ENCODE assay signal across 8 cellular contexts in the genomic region with DNA sequence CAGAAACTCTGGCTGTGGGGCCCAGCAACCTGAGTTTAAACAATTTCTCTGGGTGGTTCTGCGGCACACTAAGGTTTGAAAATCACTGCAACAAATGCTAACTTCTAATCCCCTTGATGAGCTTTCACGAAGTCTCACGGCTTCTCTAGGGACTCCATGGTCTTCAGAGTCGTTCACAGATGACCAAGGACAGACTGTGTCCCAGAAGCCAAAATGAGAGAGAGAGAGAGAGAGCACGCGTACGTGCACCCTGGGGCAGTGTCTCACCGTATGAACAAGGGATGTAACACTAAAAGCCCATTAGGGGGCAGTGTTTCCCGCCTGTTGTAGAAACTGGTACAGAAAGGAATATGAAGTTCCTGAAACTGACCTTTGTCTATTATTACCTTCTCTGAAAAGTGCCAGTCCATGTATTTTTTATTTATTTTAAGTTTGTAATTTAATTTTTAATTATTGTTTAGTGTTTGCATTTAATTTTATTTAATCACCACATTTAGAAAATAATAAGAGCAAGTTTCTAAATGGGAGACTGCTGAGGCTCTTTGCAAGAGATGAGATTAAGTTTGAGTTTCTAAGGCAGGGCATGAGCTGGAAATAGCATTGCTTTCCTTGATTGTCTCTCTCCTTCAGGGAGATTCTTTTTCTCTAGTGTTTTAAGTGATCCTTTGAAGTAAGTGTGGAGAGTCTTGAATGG. TPM values are rescaled to one million over a fixed set of nuclear protein-coding genes. Genes with fewer than 3 reads are reported as not detected.
A peak's percentile ranks its signal among the peaks of the same experiment; 100 is the strongest.
DNase-seq lines count a peak whose midpoint lies in the region; ATAC-seq, FAIRE-seq and TF ChIP-seq lines count a peak whose summit lies in the region.

No MANE protein-coding gene starts in this region.

- peaks cover 39% of the 10 kb centered on the region for H3K4me1 ChIP-seq in osteoblast (ENCODE audit: insufficient read depth, low read length)
- peaks cover 28% of the 10 kb centered on the region for H3K4me1 ChIP-seq in upper lobe of right lung

- H3K27ac ChIP-seq in osteoblast (ENCODE audit: low read depth, low read length) (peak overlapping the region; percentile 92), upper lobe of right lung (no peak overlapping the region)

- no peak overlapping the region for H2AFZ ChIP-seq in osteoblast (ENCODE audit: low read length)

- intact Hi-C loops in upper lobe of right lung (cut with DNase I) = no loop called here

- H3K27me3 ChIP-seq in osteoblast (ENCODE audit: insufficient read depth, low read length) (no peaks in the 10 kb centered on the region), upper lobe of right lung (no peaks in the 10 kb centered on the region)

- DNase-seq in D721Med (ENCODE audit: insufficient read length, low spot score) (no peak), Kasumi-1 (lab: John Stamatoyannopoulos, UW) (peak; percentile 16 to 56), RPMI7951 (ENCODE audit: low read depth) (peak; percentile 78), foreskin fibroblast (peak; percentile 66 to 90), osteoblast (ENCODE audit: insufficient read length, low spot score, missing footprints) (peak; percentile 73), upper lobe of right lung (no peak)
- peak; percentile 35 for DNase-seq in activated effector memory CD4-positive, alpha-beta T cell treated with Interleukin-2 at 50 U/mL for 16 hours

- H3K9me3 ChIP-seq in osteoblast (ENCODE audit: low read depth, low read length) = no peaks in the 10 kb centered on the region
- H3K9me3 ChIP-seq in upper lobe of right lung = no peaks in the 10 kb centered on the region

- no peaks in the 10 kb centered on the region for H4K20me1 ChIP-seq in osteoblast (ENCODE audit: insufficient read depth, low read length)

- H3K79me2 ChIP-seq in osteoblast (ENCODE audit: insufficient read depth, low read length) = peaks cover 16% of the 10 kb centered on the region

- TF ChIP-seq CTCF in D721Med (IDR thresholded peaks at IDR 0.05; ENCODE audit: insufficient read depth, missing control alignments) (peak; percentile 77), foreskin fibroblast (IDR thresholded peaks at IDR 0.05; ENCODE audit: low read depth, low read length) (peak; percentile 62), osteoblast (IDR thresholded peaks at IDR 0.05; ENCODE audit: extremely low read depth, low read depth, low read length) (peak; percentile 85), upper lobe of right lung (IDR thresholded peaks at IDR 0.05) (peak; percentile 84)

- no peak overlapping the region for H3K4me3 ChIP-seq in foreskin fibroblast (ENCODE audit: low read depth in 1 of 2, low read length in 2 of 2)
- no peak overlapping the region for H3K4me3 ChIP-seq in osteoblast (ENCODE audit: insufficient read depth, low read length)
- no peak overlapping the region for H3K4me3 ChIP-seq in upper lobe of right lung

- no peak for FAIRE-seq in D721Med (lab: Jason Lieb, UNC)

- no peaks in the 10 kb centered on the region for H3K36me3 ChIP-seq in osteoblast (ENCODE audit: insufficient read depth, low read length)
- H3K36me3 ChIP-seq in upper lobe of right lung = no peaks in the 10 kb centered on the region

- peak overlapping the region; percentile 29 for H3K4me2 ChIP-seq in osteoblast (ENCODE audit: insufficient read depth, low read length)

- peak; percentile 61 for ATAC-seq in GM21515 (IDR thresholded peaks at IDR 0.05; ENCODE audit: unreplicated experiment)
- ATAC-seq in upper lobe of right lung = peak; percentile 77

RNA-seq across cellular contexts. Expression of a gene that starts 3.4 kb away (rescaled TPM):
- 12.6 and 12.7 TPM in 2 replicates for total RNA-seq in RPMI7951 (2014; rRNA removed; shearing (Covaris generic))
- total RNA-seq in osteoblast (3.2 and 3.3 TPM in 2 replicates), upper lobe of right lung (14.4 TPM)

RNA-seq across cellular contexts. Expression of a gene that starts 24.3 kb away (rescaled TPM):
- 75.4 and 86.6 TPM in 2 replicates for total RNA-seq in RPMI7951 (2014; rRNA removed; shearing (Covaris generic))
- total RNA-seq in osteoblast (60.8 and 63.6 TPM in 2 replicates), upper lobe of right lung (59.6 TPM)

Comparison
In these comparisons a context has a peak if more than half of its experiments do, and no peak if none do; other contexts are left out.
1. DNase-seq: peak in Kasumi-1 (2 of 2), RPMI7951 (single experiment), activated effector memory CD4-positive, alpha-beta T cell treated with Interleukin-2 at 50 U/mL for 16 hours (single experiment), foreskin fibroblast (2 of 2) and osteoblast (single experiment); none in D721Med (single experiment) and upper lobe of right lung (single experiment).
2. Peak in every context shown above with its lines, with median percentiles within 50 percentile points of each other: CTCF ChIP-seq.